Comparison of ENCODE assay signal across 8 cellular contexts in the genomic region with DNA sequence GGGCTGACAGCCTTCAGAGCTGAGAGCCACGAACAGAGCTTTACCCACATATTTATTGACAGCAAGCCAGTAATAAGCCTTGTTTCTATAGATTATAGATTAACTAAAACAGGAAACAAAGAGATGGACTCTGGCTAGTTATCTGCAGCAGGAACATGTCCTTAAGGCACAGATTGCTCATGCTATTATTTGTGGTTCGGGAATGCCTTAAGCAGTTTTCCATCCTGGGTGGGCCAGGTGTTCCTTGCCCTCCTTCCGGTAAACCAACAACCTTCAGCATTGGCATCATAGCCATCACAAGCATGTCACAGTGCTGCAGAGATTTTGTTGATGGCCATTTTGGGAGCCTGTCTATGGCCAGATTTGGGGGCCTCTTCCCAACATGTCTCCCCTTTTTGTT.
"Had no signal": no experiment of that assay in that cellular context is flagged by ENCODE, and none has a peak within 500 bp of the region (broad histone marks: within the 10 kb centered on the region; RNA-seq: fewer than 3 reads in every experiment).

No MANE protein-coding gene starts in this region.

- H3K9ac ChIP-seq: GM23248 had no signal

- H2AFZ ChIP-seq: GM23248 had no signal

- ATAC-seq: HCT116 had no signal

- H3K4me3 Mint-ChIP-seq: IgD-negative memory B cell had no signal

- H3K27ac ChIP-seq: GM23248 had no signal

- H3K27me3 Mint-ChIP-seq: IgD-negative memory B cell had no signal

- DNase-seq: GM23248, GOT3, H7, KG1 had no signal

- FAIRE-seq: HTR-8/SVneo had no signal

- H3K36me3 ChIP-seq: HAP-1 had no signal

- H3K4me3 ChIP-seq: GM23248, HAP-1 had no signal
